Comparison of ENCODE assay signal across 8 cellular contexts in genomic region chr2:111454404-111454803, GRCh38.
DNase-seq lines count a peak whose midpoint lies in the region; ATAC-seq, FAIRE-seq and TF ChIP-seq lines count a peak whose summit lies in the region.
"Not testable (repeated sequence)": the region's sequence is repeated elsewhere in the genome, so short reads cannot be mapped to it uniquely, and the experiment has no call there.

No MANE protein-coding gene starts in this region.

- FAIRE-seq in islet of Langerhans (lab: Jason Lieb, UNC) = peak; percentile 36

- ATAC-seq in CD8-positive, alpha-beta T cell = peak; percentile 86
- ATAC-seq in GM19351 (IDR thresholded peaks at IDR 0.05; ENCODE audit: unreplicated experiment) = peak; percentile 76
- ATAC-seq in HG02840 (IDR thresholded peaks at IDR 0.05; ENCODE audit: low FRiP score, unreplicated experiment) = peak; percentile 58

- H3K9me3 Mint-ChIP-seq in CD8-positive, alpha-beta T cell; activated CD4-positive, alpha-beta memory T cell treated with anti-CD3 and anti-CD28 coated beads, Interleukin-2, amount 10 ng/mL, durations not matched to agents 7 days and 5 days: not testable (repeated sequence)

- not testable (repeated sequence) for H3K79me2 ChIP-seq in Loucy (ENCODE audit: insufficient read depth, low read length)

- CTCF ChIA-PET in CD8-positive, alpha-beta T cell (lab: Charles Lee); activated CD4-positive, alpha-beta memory T cell treated with anti-CD3 and anti-CD28 coated beads, Interleukin-2, amount 10 ng/mL, durations not matched to agents 7 days and 5 days (lab: Charles Lee): not testable (repeated sequence)

- not testable (repeated sequence) for H3K9me3 ChIP-seq in CD8-positive, alpha-beta T cell (ENCODE audit: low read length); Loucy (ENCODE audit: insufficient read depth, low read depth, low read length); effector memory CD4-positive, alpha-beta T cell (ENCODE audit: control insufficient read depth, low read length)

- H3K27me3 Mint-ChIP-seq in CD8-positive, alpha-beta T cell (ENCODE audit: low read depth); activated CD4-positive, alpha-beta memory T cell treated with anti-CD3 and anti-CD28 coated beads, Interleukin-2, amount 10 ng/mL, durations not matched to agents 7 days and 5 days: not testable (repeated sequence)

- not testable (repeated sequence) for H3K4me1 Mint-ChIP-seq in CD8-positive, alpha-beta T cell (ENCODE audit: low read depth)
- peaks cover 20% of the 10 kb centered on the region for H3K4me1 Mint-ChIP-seq in activated CD4-positive, alpha-beta memory T cell treated with anti-CD3 and anti-CD28 coated beads, Interleukin-2, amount 10 ng/mL, durations not matched to agents 7 days and 5 days

- not testable (repeated sequence) for H3K4me2 ChIP-seq in Loucy (ENCODE audit: low read depth, low read length, poor library complexity, severe bottlenecking)

- not testable (repeated sequence) for H2AFZ ChIP-seq in Loucy (ENCODE audit: low read length)

- not testable (repeated sequence) for H3K27me3 ChIP-seq in CD8-positive, alpha-beta T cell (ENCODE audit: insufficient read depth, low read length); Loucy (ENCODE audit: insufficient read depth, low read length, poor library complexity, severe bottlenecking); effector memory CD4-positive, alpha-beta T cell (replicated peaks; ENCODE audit: control insufficient read depth, insufficient read depth, low read length, poor library complexity, severe bottlenecking)

- not testable (repeated sequence) for H4K20me1 ChIP-seq in Loucy (ENCODE audit: insufficient read depth, low read length, poor library complexity, severe bottlenecking)

- peak in 3 of 7 experiments; percentile 16 to 39 (median 18) for DNase-seq in CD8-positive, alpha-beta T cell
- DNase-seq in activated CD4-positive, alpha-beta memory T cell treated with anti-CD3 and anti-CD28 coated beads, Interleukin-2, amount 10 ng/mL, durations not matched to agents 7 days and 5 days = peak; percentile 34
- DNase-seq in effector memory CD4-positive, alpha-beta T cell = peak; percentile 11 to 33 (median 22)
- DNase-seq in retinal pigment epithelial cell (ENCODE audit: low read depth) = peak; percentile 43

- intact Hi-C loops in CD8-positive, alpha-beta T cell (cut with DNase I, micrococcal nuclease) = loop anchor here in 1 of 2 experiments (10.0 kb wide), 1 partner anchor 340 kb away; no protein-coding TSS in a partner anchor

- not testable (repeated sequence) for H3K36me3 Mint-ChIP-seq in CD8-positive, alpha-beta T cell
- peaks cover 11% of the 10 kb centered on the region for H3K36me3 Mint-ChIP-seq in activated CD4-positive, alpha-beta memory T cell treated with anti-CD3 and anti-CD28 coated beads, Interleukin-2, amount 10 ng/mL, durations not matched to agents 7 days and 5 days (ENCODE audit: low read depth)

- H3K4me3 Mint-ChIP-seq in CD8-positive, alpha-beta T cell; activated CD4-positive, alpha-beta memory T cell treated with anti-CD3 and anti-CD28 coated beads, Interleukin-2, amount 10 ng/mL, durations not matched to agents 7 days and 5 days: not testable (repeated sequence)

- H3K27ac ChIP-seq in CD8-positive, alpha-beta T cell (ENCODE audit: low read depth, low read length); effector memory CD4-positive, alpha-beta T cell (ENCODE audit: insufficient read depth, low read length, poor library complexity, severe bottlenecking): not testable (repeated sequence)

- not testable (repeated sequence) for H3K4me3 ChIP-seq in CD8-positive, alpha-beta T cell (ENCODE audit: low read depth, low read length); Loucy (ENCODE audit: low read length, poor library complexity, severe bottlenecking); effector memory CD4-positive, alpha-beta T cell (ENCODE audit: insufficient read depth, low read depth, low read length, poor library complexity, severe bottlenecking); retinal pigment epithelial cell (ENCODE audit: low read length)

- not testable (repeated sequence) for H3K36me3 ChIP-seq in CD8-positive, alpha-beta T cell (ENCODE audit: insufficient read depth, low read length); Loucy (ENCODE audit: insufficient read depth, low read length); effector memory CD4-positive, alpha-beta T cell (ENCODE audit: control insufficient read depth, insufficient read depth, low read length)

- H3F3A ChIP-seq in Loucy (ENCODE audit: low read depth) = not testable (repeated sequence)

- peak; percentile 36 for TF ChIP-seq CTCF in CD8-positive, alpha-beta T cell (IDR thresholded peaks at IDR 0.05)
- TF ChIP-seq CTCF in Loucy (conservative IDR thresholded peaks at IDR 0.05; ENCODE audit: low read length) = 0 out of 2 replicates have a peak, but pooled peaks have one; percentile 13
- peak; percentile 4 for TF ChIP-seq CTCF in retinal pigment epithelial cell (conservative IDR thresholded peaks at IDR 0.05; ENCODE audit: low read depth, low read length)

- H3K9me2 ChIP-seq in Loucy (replicated peaks; ENCODE audit: low read depth, low read length) = not testable (repeated sequence)

- H3K9ac ChIP-seq in Loucy (ENCODE audit: low read depth, low read length, poor library complexity, severe bottlenecking) = not testable (repeated sequence)

- H3K4me1 ChIP-seq in CD8-positive, alpha-beta T cell (ENCODE audit: insufficient read depth, low read length); Loucy (ENCODE audit: insufficient read depth, low read length, poor library complexity, severe bottlenecking); effector memory CD4-positive, alpha-beta T cell (ENCODE audit: control insufficient read depth, insufficient read depth, low read length, poor library complexity, severe bottlenecking): not testable (repeated sequence)

- POLR2A ChIA-PET in CD8-positive, alpha-beta T cell (lab: Charles Lee); activated CD4-positive, alpha-beta memory T cell treated with anti-CD3 and anti-CD28 coated beads, Interleukin-2, amount 10 ng/mL, durations not matched to agents 7 days and 5 days (lab: Charles Lee): not testable (repeated sequence)

- H3K27ac Mint-ChIP-seq in CD8-positive, alpha-beta T cell; activated CD4-positive, alpha-beta memory T cell treated with anti-CD3 and anti-CD28 coated beads, Interleukin-2, amount 10 ng/mL, durations not matched to agents 7 days and 5 days: not testable (repeated sequence)
